ENCODE assay signal across 27 cellular contexts in genomic region chr2:239518286-239519080, GRCh38.
"Had no signal": no experiment of that assay in that cellular context is flagged by ENCODE, and none has a peak within 500 bp of the region (broad histone marks: within the 10 kb centered on the region; RNA-seq: fewer than 3 reads in every experiment).

No MANE protein-coding gene starts in this region.

- H3K4me3 ChIP-seq: colonic mucosa, dorsolateral prefrontal cortex, gastrocnemius medialis, hepatocyte, lung, ovary, psoas muscle, transverse colon, uterus had no signal

- H3K27me3 Mint-ChIP-seq: activated naive CD8-positive, alpha-beta T cell had no signal

- H3K9me3 ChIP-seq: colonic mucosa, gastrocnemius medialis, neutrophil, ovary, psoas muscle, transverse colon, uterus had no signal

- H3K36me3 Mint-ChIP-seq: activated naive CD8-positive, alpha-beta T cell; natural killer cell had no signal

- H3K9me3 Mint-ChIP-seq: activated T-cell treated with anti-CD3 and anti-CD28 coated beads, Interleukin-2, amount 50 U/mL, for 72 hours; natural killer cell; T-helper 1 cell treated with Interleukin-12 subunit alpha and Interleukin-12 subunit beta and Interleukin-4 antibody, amounts not matched to agents 30 μg/mL and 1 μg/mL, for 36 hours had no signal

- DNase-seq: activated CD4-positive, alpha-beta T cell treated with anti-CD3 and anti-CD28 coated beads for 4 hours; activated CD4-positive, alpha-beta T cell treated with anti-CD3 and anti-CD28 coated beads, Interleukin-2, amount 50 U/mL, for 4 hours; activated naive CD4-positive, alpha-beta T cell treated with Interleukin-2 at 50 U/mL for 16 hours; activated T-cell treated with anti-CD3 and anti-CD28 coated beads for 4 hours; colonic mucosa; effector memory CD4-positive, alpha-beta T cell; gastrocnemius medialis; glutamatergic neuron; natural killer cell; ovary; stimulated activated CD4-positive, alpha-beta T cell treated with anti-CD3 and anti-CD28 coated beads, Interleukin-2, amount 100 ng/mL, for 48 hours; stimulated activated naive CD4-positive, alpha-beta T cell treated with Interleukin-2 at 50 U/mL for 16 hours; SW 1271; T-helper 9 cell; transverse colon; uterus had no signal

- H3K27ac Mint-ChIP-seq: activated naive CD8-positive, alpha-beta T cell; activated T-cell treated with anti-CD3 and anti-CD28 coated beads, Interleukin-2, amount 50 U/mL, for 72 hours; natural killer cell; T-helper 1 cell treated with Interleukin-12 subunit alpha and Interleukin-12 subunit beta and Interleukin-4 antibody, amounts not matched to agents 30 μg/mL and 1 μg/mL, for 36 hours had no signal

- H3K4me1 Mint-ChIP-seq: natural killer cell had no signal

- H3K4me1 ChIP-seq: colonic mucosa, transverse colon, uterus had no signal

- H3K36me3 ChIP-seq: colonic mucosa, gastrocnemius medialis, neutrophil, ovary, transverse colon, uterus had no signal

- H3K27me3 ChIP-seq: colonic mucosa, dorsolateral prefrontal cortex, gastrocnemius medialis, hepatocyte, neutrophil, ovary, transverse colon, uterus had no signal

- H3K27ac ChIP-seq: colonic mucosa, dorsolateral prefrontal cortex, gastrocnemius medialis, hepatocyte, neutrophil, ovary, psoas muscle, transverse colon, uterus, VCaP had no signal

- FAIRE-seq: keratinocyte, TTC549 had no signal

- H3K4me3 Mint-ChIP-seq: activated naive CD8-positive, alpha-beta T cell; activated T-cell treated with anti-CD3 and anti-CD28 coated beads, Interleukin-2, amount 50 U/mL, for 72 hours; natural killer cell; T-helper 1 cell treated with Interleukin-12 subunit alpha and Interleukin-12 subunit beta and Interleukin-4 antibody, amounts not matched to agents 30 μg/mL and 1 μg/mL, for 36 hours had no signal

- H3K4me2 ChIP-seq: hepatocyte had no signal
